In genomic region chr15:40358492-40359353, GRCh38 we compare ENCODE assay signal across 6 cellular contexts. TPM values are rescaled to one million over a fixed set of nuclear protein-coding genes. Genes with fewer than 3 reads are reported as not detected.
DNase-seq lines count a peak whose midpoint lies in the region; TF ChIP-seq lines count a peak whose summit lies in the region.

No MANE protein-coding gene starts in this region.

- no peak overlapping the region for H3K9ac ChIP-seq in iPS-15b (ENCODE audit: low read depth, low read length)

- H3K27me3 ChIP-seq in iPS-15b (ENCODE audit: control insufficient read depth, insufficient read depth, low read length) (peaks cover 47% of the 10 kb centered on the region), vagina (no peaks in the 10 kb centered on the region)

- H3K9me3 Mint-ChIP-seq in CD14-positive monocyte = no peaks in the 10 kb centered on the region

- H3K4me3 Mint-ChIP-seq in CD14-positive monocyte = peak overlapping the region; percentile 61 to 77

- H3K27me3 Mint-ChIP-seq in CD14-positive monocyte (ENCODE audit: low read depth in 3 of 3) = peaks cover 10 to 19% (median 13%) of the 10 kb centered on the region in 3 donors

- H3K4me3 ChIP-seq in HFF-Myc (replicated peaks; ENCODE audit: low read depth, low read length) (peak overlapping the region; percentile 38), iPS-15b (ENCODE audit: low read depth, low read length) (peak overlapping the region; percentile 64), vagina (peak overlapping the region; percentile 48 to 53)

- peak overlapping the region; percentile 74 for H3K27ac ChIP-seq in VCaP
- H3K27ac ChIP-seq in vagina = no peak overlapping the region

- H3K27ac Mint-ChIP-seq in CD14-positive monocyte = no peak overlapping the region

- H3K4me1 ChIP-seq in iPS-15b (ENCODE audit: control insufficient read depth, insufficient read depth, low read length) (peaks cover 13% of the 10 kb centered on the region), vagina (peaks cover 14% of the 10 kb centered on the region)

- TF ChIP-seq CTCF in CD14-positive monocyte (IDR thresholded peaks at IDR 0.05) (no peak), HFF-Myc (IDR thresholded peaks at IDR 0.05; ENCODE audit: low read depth, low read length, missing control alignments) (no peak), VCaP (conservative IDR thresholded peaks at IDR 0.05) (no peak), vagina (IDR thresholded peaks at IDR 0.05) (no peak)

- no peaks in the 10 kb centered on the region for H3K9me3 ChIP-seq in iPS-15b (ENCODE audit: control insufficient read depth, insufficient read depth, low read length)
- H3K9me3 ChIP-seq in vagina = no peaks in the 10 kb centered on the region

- DNase-seq in CD14-positive monocyte (ENCODE audit: low spot score) (no peak), HFF-Myc (ENCODE audit: extremely low read depth, low read depth) (no peak), vagina (ENCODE audit: extremely low spot score in 2 of 2) (no peak), MV-4-11 (lab: John Stamatoyannopoulos, UW) (no peak)

- intact Hi-C loops in CD14-positive monocyte (cut with micrococcal nuclease) = no loop called here
- intact Hi-C loops in vagina (cut with DNase I) = no loop called here

- TF ChIP-seq POLR2A in vagina (IDR thresholded peaks at IDR 0.05) = no peak

- H3K36me3 Mint-ChIP-seq in CD14-positive monocyte = peaks cover 20 to 25% of the 10 kb centered on the region in 2 donors

- H3K36me3 ChIP-seq in iPS-15b (ENCODE audit: control insufficient read depth, insufficient read depth, low read length) = no peaks in the 10 kb centered on the region
- no peaks in the 10 kb centered on the region for H3K36me3 ChIP-seq in vagina

- peaks cover 15% of the 10 kb centered on the region for H3K4me1 Mint-ChIP-seq in CD14-positive monocyte

RNA-seq across cellular contexts. Expression of gene DISP2, which starts 0.7 kb away (rescaled TPM):
- under 1 TPM in 1 of 2 donors, not detected in 1; 0.01 TPM for polyA plus RNA-seq in CD14-positive monocyte
- total RNA-seq in vagina = 0.74 TPM

RNA-seq across cellular contexts. Expression of gene PHGR1, which starts 7.9 kb away (rescaled TPM):
- polyA plus RNA-seq in CD14-positive monocyte = not detected
- 9.8 TPM for total RNA-seq in vagina

RNA-seq across cellular contexts. Expression of gene CCDC9B, which starts 18.0 kb away (rescaled TPM):
- under 1 TPM; 0.13 to 0.39 TPM for polyA plus RNA-seq in CD14-positive monocyte
- total RNA-seq in vagina = 16.0 TPM

RNA-seq across cellular contexts. Expression of gene KNSTRN, which starts 23.8 kb away (rescaled TPM):
- 1 to 10 TPM; 5.4 to 7.9 TPM for polyA plus RNA-seq in CD14-positive monocyte
- 13.5 TPM for total RNA-seq in vagina

RNA-seq across cellular contexts. Expression of gene INAFM2, which starts 35.2 kb away (rescaled TPM):
- 1 to 10 TPM; 5.1 to 8.3 TPM for polyA plus RNA-seq in CD14-positive monocyte
- total RNA-seq in vagina = 5.2 TPM
